18 cellular contexts compared by ENCODE assay signal in the genomic region with DNA sequence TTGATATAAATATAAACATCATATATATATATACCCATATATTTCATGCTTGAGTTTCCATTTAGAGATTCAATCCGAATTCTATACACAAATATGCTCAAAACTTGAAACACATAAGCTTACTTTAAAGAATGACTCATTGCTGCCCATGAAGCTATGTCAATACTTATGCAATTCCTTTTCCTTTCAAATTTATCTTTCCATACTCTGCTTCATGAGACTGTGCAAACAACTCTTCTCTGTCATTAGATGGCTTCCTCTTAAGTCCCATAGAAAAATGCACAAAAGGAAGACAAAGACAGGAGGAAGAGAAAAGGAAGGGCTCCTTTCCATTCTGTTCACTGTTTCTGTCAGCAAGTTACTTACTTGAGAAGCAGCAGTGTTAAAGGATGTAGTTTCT.
"Had no signal": no experiment of that assay in that cellular context is flagged by ENCODE, and none has a peak within 500 bp of the region (broad histone marks: within the 10 kb centered on the region; RNA-seq: fewer than 3 reads in every experiment).

No MANE protein-coding gene starts in this region.

- H3K4me1 Mint-ChIP-seq: naive B cell had no signal

- H3K4me1 ChIP-seq: gastrocnemius medialis, heart left ventricle, left lung, prostate gland, right atrium auricular region, stomach, vagina had no signal

- ATAC-seq: activated naive CD4-positive, alpha-beta T cell treated with anti-CD3 and anti-CD28 coated beads, Interleukin-2, amount 50 U/mL, for 72 hours; gastrocnemius medialis; heart left ventricle; left lung had no signal

- H3K27me3 Mint-ChIP-seq: naive B cell had no signal

- DNase-seq: activated CD4-positive, alpha-beta T cell treated with anti-CD3 and anti-CD28 coated beads, Interleukin-2, amount 50 U/mL, for 4 hours; activated gamma-delta T cell; dorsolateral prefrontal cortex; erythroblast; gastrocnemius medialis; heart left ventricle; left lung; naive B cell; stimulated activated CD4-positive, alpha-beta T cell treated with anti-CD3 and anti-CD28 coated beads, Interleukin-2, amount 100 ng/mL, for 48 hours; stomach; T-helper 2 cell; trophoblast cell had no signal

- H3K4me3 ChIP-seq: dorsolateral prefrontal cortex, gastrocnemius medialis, heart left ventricle, left lung, prostate gland, right atrium auricular region, stomach, vagina had no signal

- H3K36me3 ChIP-seq: gastrocnemius medialis, heart left ventricle, left lung, prostate gland, right atrium auricular region, stomach, vagina had no signal

- H3K9me3 ChIP-seq: gastrocnemius medialis, heart left ventricle, left lung, prostate gland, right atrium auricular region, stomach, vagina had no signal

- H3K27ac Mint-ChIP-seq: activated naive CD4-positive, alpha-beta T cell treated with anti-CD3 and anti-CD28 coated beads, Interleukin-2, amount 50 U/mL, for 72 hours; naive B cell had no signal

- H3K36me3 Mint-ChIP-seq: activated naive CD4-positive, alpha-beta T cell treated with anti-CD3 and anti-CD28 coated beads, Interleukin-2, amount 50 U/mL, for 72 hours; naive B cell had no signal

- H3K4me3 Mint-ChIP-seq: naive B cell, neural crest cell had no signal

- H3K27me3 ChIP-seq: dorsolateral prefrontal cortex, gastrocnemius medialis, heart left ventricle, left lung, right atrium auricular region, stomach, vagina had no signal

- H3K27ac ChIP-seq: dorsolateral prefrontal cortex, gastrocnemius medialis, heart left ventricle, left lung, prostate gland, right atrium auricular region, stomach, vagina, VCaP had no signal
